Comparison of ENCODE assay signal across 18 cellular contexts in genomic region chr12:91133871-91134270, GRCh38. TPM values are rescaled to one million over a fixed set of nuclear protein-coding genes. Genes with fewer than 3 reads are reported as not detected.
A peak's percentile ranks its signal among the peaks of the same experiment; 100 is the strongest.
DNase-seq lines count a peak whose midpoint lies in the region; ATAC-seq, FAIRE-seq and TF ChIP-seq lines count a peak whose summit lies in the region.
"Had no signal": no experiment of that assay in that cellular context is flagged by ENCODE, and none has a peak within 500 bp of the region (broad histone marks: within the 10 kb centered on the region; RNA-seq: fewer than 3 reads in every experiment).

No MANE protein-coding gene starts in this region.

- H3K4me2 ChIP-seq in skeletal muscle satellite cell (ENCODE audit: low read length), result no peak overlapping the region
- H3K4me2 ChIP-seq: GM23338 had no signal

- H3K36me3 ChIP-seq in skeletal muscle satellite cell (ENCODE audit: insufficient read depth, low read length) (no peaks in the 10 kb centered on the region), body of pancreas (replicated peaks in 1 of 2; ENCODE audit: insufficient read depth in 1 of 2, low read depth in 2 of 2) (no peaks in the 10 kb centered on the region)
- H3K36me3 ChIP-seq: MG63 had no signal

- no peak for TF ChIP-seq POLR2A in body of pancreas (IDR thresholded peaks at IDR 0.05)

- no peaks in the 10 kb centered on the region for H3K27me3 ChIP-seq in skeletal muscle satellite cell (ENCODE audit: control insufficient read depth, insufficient read depth, low read length)
- H3K27me3 ChIP-seq in body of pancreas, result no peaks in the 10 kb centered on the region
- H3K27me3 ChIP-seq: MG63 had no signal

- WGBS in body of pancreas, 2 donors, result 72 to 79% methylated on average over 1 of the region's 1 CpG

- H3K9me3 ChIP-seq in skeletal muscle satellite cell (replicated peaks; ENCODE audit: low read length), result no peaks in the 10 kb centered on the region
- no peaks in the 10 kb centered on the region for H3K9me3 ChIP-seq in body of pancreas
- H3K9me3 ChIP-seq: MG63 had no signal

- no peak overlapping the region for H3K27ac ChIP-seq in body of pancreas
- H3K27ac ChIP-seq: VCaP had no signal

- intact Hi-C loops in body of pancreas (cut with DNase I), result no loop called here

- ATAC-seq in body of pancreas (no peak), HG03439 (IDR thresholded peaks at IDR 0.05; ENCODE audit: unreplicated experiment) (no peak)
- ATAC-seq: GM23338, Right ventricle myocardium inferior, sciatic nerve, T-cell had no signal

- H3K4me1 ChIP-seq in skeletal muscle satellite cell (ENCODE audit: control insufficient read depth, insufficient read depth, low read length) (peaks cover 28% of the 10 kb centered on the region), body of pancreas (peaks cover 8% of the 10 kb centered on the region)

- TF ChIP-seq CTCF in body of pancreas (IDR thresholded peaks at IDR 0.05) (no peak), GM20000 (IDR thresholded peaks at IDR 0.05; ENCODE audit: extremely low read depth, missing control alignments) (no peak)

- DNase-seq in GM03348 (ENCODE audit: low spot score) (peak; percentile 50), fibroblast of peridontal ligament (ENCODE audit: extremely low read depth) (peak; percentile 71), body of pancreas (no peak), GM20000 (ENCODE audit: low spot score) (no peak)
- DNase-seq: activated CD4-positive, alpha-beta T cell treated with anti-CD3 and anti-CD28 coated beads, Interleukin-2, amount 50 U/mL, for 4 hours; activated naive CD4-positive, alpha-beta T cell treated with anti-CD3 and anti-CD28 coated beads, Interleukin-2, amount 50 U/mL, for 16 hours; MG63; NCI-H2029; nucleus accumbens; T-cell had no signal

- H3K4me3 ChIP-seq in skeletal muscle satellite cell (ENCODE audit: low read length) (no peak overlapping the region), body of pancreas (no peak overlapping the region)
- H3K4me3 ChIP-seq: GM23338, MG63 had no signal

- H3K9ac ChIP-seq in skeletal muscle satellite cell (ENCODE audit: low read depth, low read length), result peak overlapping the region; percentile 19

- peak; percentile 9 for FAIRE-seq in TTC549 (lab: Jason Lieb, UNC)

RNA-seq across cellular contexts. Expression of gene LUM, which starts 22.6 kb away (rescaled TPM):
- 53.5 and 53.7 TPM in 2 replicates for total RNA-seq in skeletal muscle satellite cell (2012; rRNA removed)
- total RNA-seq in body of pancreas, result 10 to 100 TPM; 35.9 to 93.7 TPM
- total RNA-seq: dermis microvascular lymphatic vessel endothelial cell, GM23338 had no signal

RNA-seq across cellular contexts. Expression of gene DCN, which starts 48.7 kb away (rescaled TPM):
- 486 and 499 TPM in 2 replicates for total RNA-seq in skeletal muscle satellite cell (2012; rRNA removed)
- 100 to 1,000 TPM; 301 to 314 TPM for total RNA-seq in body of pancreas
- total RNA-seq: dermis microvascular lymphatic vessel endothelial cell, GM23338 had no signal

Comparison
In these comparisons a context has a peak if more than half of its experiments do, and no peak if none do; other contexts are left out.
1. DNase-seq: peak in GM03348 (single experiment) and fibroblast of peridontal ligament (single experiment); none in body of pancreas (0 of 4) and GM20000 (single experiment).